Comparison of ENCODE assay signal across 13 cellular contexts in genomic region chr1:97186381-97186780, GRCh38.
A peak's percentile ranks its signal among the peaks of the same experiment; 100 is the strongest.
DNase-seq lines count a peak whose midpoint lies in the region; ATAC-seq, FAIRE-seq and TF ChIP-seq lines count a peak whose summit lies in the region.
"Had no signal": no experiment of that assay in that cellular context is flagged by ENCODE, and none has a peak within 500 bp of the region (broad histone marks: within the 10 kb centered on the region; RNA-seq: fewer than 3 reads in every experiment).

No MANE protein-coding gene starts in this region.

- peaks cover 9% of the 10 kb centered on the region for H3K36me3 Mint-ChIP-seq in activated CD8-positive, alpha-beta T cell treated with anti-CD3 and anti-CD28 coated beads for 36 hours (ENCODE audit: low read depth)
- H3K36me3 Mint-ChIP-seq in activated CD8-positive, alpha-beta T cell treated with anti-CD3 and anti-CD28 coated beads, Interleukin-2, amount 10 ng/mL, durations not matched to agents 7 days and 5 days (ENCODE audit: low read depth) = peaks cover 2% of the 10 kb centered on the region
- H3K36me3 Mint-ChIP-seq in progenitor cell of endocrine pancreas (ENCODE audit: insufficient read depth) = no peaks in the 10 kb centered on the region

- no peak overlapping the region for H3K4me3 ChIP-seq in Loucy (ENCODE audit: low read length, poor library complexity, severe bottlenecking)
- H3K4me3 ChIP-seq in bronchial epithelial cell (ENCODE audit: low read depth, low read length) = no peak overlapping the region
- H3K4me3 ChIP-seq: BLaER1, esophagus muscularis mucosa, left lung had no signal

- H4K20me1 ChIP-seq in Loucy (ENCODE audit: insufficient read depth, low read length, poor library complexity, severe bottlenecking) = no peaks in the 10 kb centered on the region
- H4K20me1 ChIP-seq: BLaER1 had no signal

- CTCF ChIA-PET in activated CD8-positive, alpha-beta T cell treated with anti-CD3 and anti-CD28 coated beads for 36 hours (lab: Charles Lee) = no interaction called here
- CTCF ChIA-PET in activated CD8-positive, alpha-beta T cell treated with anti-CD3 and anti-CD28 coated beads, Interleukin-2, amount 10 ng/mL, durations not matched to agents 7 days and 5 days (lab: Charles Lee) = interaction anchor here (1.7 kb wide), 1 partner anchor 12 kb away, joined by 7 read pairs; no protein-coding TSS in a partner anchor

- no peaks in the 10 kb centered on the region for H3K4me1 Mint-ChIP-seq in activated CD8-positive, alpha-beta T cell treated with anti-CD3 and anti-CD28 coated beads for 36 hours (ENCODE audit: low read depth)
- H3K4me1 Mint-ChIP-seq in activated CD8-positive, alpha-beta T cell treated with anti-CD3 and anti-CD28 coated beads, Interleukin-2, amount 10 ng/mL, durations not matched to agents 7 days and 5 days (ENCODE audit: low read depth) = no peaks in the 10 kb centered on the region
- H3K4me1 Mint-ChIP-seq in progenitor cell of endocrine pancreas (ENCODE audit: low read depth) = peaks cover 2% of the 10 kb centered on the region
- H3K4me1 Mint-ChIP-seq: activated naive CD8-positive, alpha-beta T cell treated with anti-CD3 and anti-CD28 coated beads, Interleukin-2, amount 50 U/mL, for 24 hours had no signal

- H3K9me2 ChIP-seq in Loucy (replicated peaks; ENCODE audit: low read depth, low read length) = no peaks in the 10 kb centered on the region

- H3K4me1 ChIP-seq in Loucy (ENCODE audit: insufficient read depth, low read length, poor library complexity, severe bottlenecking) = no peaks in the 10 kb centered on the region
- H3K4me1 ChIP-seq: BLaER1, esophagus muscularis mucosa, left lung had no signal

- H3K9ac ChIP-seq in Loucy (ENCODE audit: low read depth, low read length, poor library complexity, severe bottlenecking) = no peak overlapping the region
- H3K9ac ChIP-seq: BLaER1 had no signal

- no peak for TF ChIP-seq CTCF in activated CD8-positive, alpha-beta T cell treated with anti-CD3 and anti-CD28 coated beads for 36 hours (IDR thresholded peaks at IDR 0.05)
- TF ChIP-seq CTCF in Loucy (conservative IDR thresholded peaks at IDR 0.05; ENCODE audit: low read length) (peak; percentile 53), bronchial epithelial cell (IDR thresholded peaks at IDR 0.05; ENCODE audit: insufficient read depth, low read length, severe bottlenecking) (no peak), progenitor cell of endocrine pancreas (IDR thresholded peaks at IDR 0.05; ENCODE audit: unreplicated experiment) (peak; percentile 7)

- H3K9me3 ChIP-seq in Loucy (ENCODE audit: insufficient read depth, low read depth, low read length) = no peaks in the 10 kb centered on the region
- H3K9me3 ChIP-seq: BLaER1, esophagus muscularis mucosa, left lung had no signal

- POLR2A ChIA-PET in activated CD8-positive, alpha-beta T cell treated with anti-CD3 and anti-CD28 coated beads for 36 hours (lab: Charles Lee) = no interaction called here
- POLR2A ChIA-PET in activated CD8-positive, alpha-beta T cell treated with anti-CD3 and anti-CD28 coated beads, Interleukin-2, amount 10 ng/mL, durations not matched to agents 7 days and 5 days (lab: Charles Lee) = no interaction called here

- no peaks in the 10 kb centered on the region for H3K9me3 Mint-ChIP-seq in activated CD8-positive, alpha-beta T cell treated with anti-CD3 and anti-CD28 coated beads for 36 hours
- no peaks in the 10 kb centered on the region for H3K9me3 Mint-ChIP-seq in activated CD8-positive, alpha-beta T cell treated with anti-CD3 and anti-CD28 coated beads, Interleukin-2, amount 10 ng/mL, durations not matched to agents 7 days and 5 days (ENCODE audit: insufficient read depth)
- peaks cover 18% of the 10 kb centered on the region for H3K9me3 Mint-ChIP-seq in progenitor cell of endocrine pancreas (ENCODE audit: low read depth)
- H3K9me3 Mint-ChIP-seq: activated naive CD8-positive, alpha-beta T cell treated with anti-CD3 and anti-CD28 coated beads, Interleukin-2, amount 50 U/mL, for 24 hours had no signal

- no peaks in the 10 kb centered on the region for H3F3A ChIP-seq in Loucy (ENCODE audit: low read depth)

- no peaks in the 10 kb centered on the region for H3K79me2 ChIP-seq in Loucy (ENCODE audit: insufficient read depth, low read length)

- no peak overlapping the region for H3K4me3 Mint-ChIP-seq in activated CD8-positive, alpha-beta T cell treated with anti-CD3 and anti-CD28 coated beads for 36 hours
- H3K4me3 Mint-ChIP-seq in activated CD8-positive, alpha-beta T cell treated with anti-CD3 and anti-CD28 coated beads, Interleukin-2, amount 10 ng/mL, durations not matched to agents 7 days and 5 days = no peak overlapping the region
- H3K4me3 Mint-ChIP-seq in progenitor cell of endocrine pancreas (ENCODE audit: low read depth) = no peak overlapping the region
- H3K4me3 Mint-ChIP-seq: activated naive CD8-positive, alpha-beta T cell treated with anti-CD3 and anti-CD28 coated beads, Interleukin-2, amount 50 U/mL, for 24 hours had no signal

- H3K4me2 ChIP-seq in Loucy (ENCODE audit: low read depth, low read length, poor library complexity, severe bottlenecking) = no peak overlapping the region
- H3K4me2 ChIP-seq: BLaER1 had no signal

- no peak for ATAC-seq in activated CD8-positive, alpha-beta T cell treated with anti-CD3 and anti-CD28 coated beads for 36 hours
- no peak for ATAC-seq in activated CD8-positive, alpha-beta T cell treated with anti-CD3 and anti-CD28 coated beads, Interleukin-2, amount 10 ng/mL, durations not matched to agents 7 days and 5 days
- ATAC-seq: activated naive CD8-positive, alpha-beta T cell treated with anti-CD3 and anti-CD28 coated beads, Interleukin-2, amount 50 U/mL, for 24 hours; left lung had no signal

- no peak for FAIRE-seq in bronchial epithelial cell (lab: Jason Lieb, UNC)

- H3K27me3 Mint-ChIP-seq in activated CD8-positive, alpha-beta T cell treated with anti-CD3 and anti-CD28 coated beads for 36 hours = no peaks in the 10 kb centered on the region
- no peaks in the 10 kb centered on the region for H3K27me3 Mint-ChIP-seq in activated CD8-positive, alpha-beta T cell treated with anti-CD3 and anti-CD28 coated beads, Interleukin-2, amount 10 ng/mL, durations not matched to agents 7 days and 5 days (ENCODE audit: low read depth)
- no peaks in the 10 kb centered on the region for H3K27me3 Mint-ChIP-seq in progenitor cell of endocrine pancreas
- H3K27me3 Mint-ChIP-seq: activated naive CD8-positive, alpha-beta T cell treated with anti-CD3 and anti-CD28 coated beads, Interleukin-2, amount 50 U/mL, for 24 hours had no signal

- H3K36me3 ChIP-seq in Loucy (ENCODE audit: insufficient read depth, low read length) (no peaks in the 10 kb centered on the region), bronchial epithelial cell (ENCODE audit: control insufficient read depth, insufficient read depth, low read length) (no peaks in the 10 kb centered on the region)
- H3K36me3 ChIP-seq: BLaER1, esophagus muscularis mucosa had no signal

- no peak overlapping the region for H3K27ac Mint-ChIP-seq in activated CD8-positive, alpha-beta T cell treated with anti-CD3 and anti-CD28 coated beads for 36 hours
- no peak overlapping the region for H3K27ac Mint-ChIP-seq in activated CD8-positive, alpha-beta T cell treated with anti-CD3 and anti-CD28 coated beads, Interleukin-2, amount 10 ng/mL, durations not matched to agents 7 days and 5 days
- no peak overlapping the region for H3K27ac Mint-ChIP-seq in progenitor cell of endocrine pancreas
- H3K27ac Mint-ChIP-seq: activated naive CD8-positive, alpha-beta T cell treated with anti-CD3 and anti-CD28 coated beads, Interleukin-2, amount 50 U/mL, for 24 hours had no signal

- peak; percentile 20 for DNase-seq in activated CD8-positive, alpha-beta T cell treated with anti-CD3 and anti-CD28 coated beads for 36 hours
- DNase-seq in activated CD8-positive, alpha-beta T cell treated with anti-CD3 and anti-CD28 coated beads, Interleukin-2, amount 10 ng/mL, durations not matched to agents 7 days and 5 days = no peak
- peak; percentile 6 for DNase-seq in bronchial epithelial cell (ENCODE audit: low read depth)
- no peak for DNase-seq in progenitor cell of endocrine pancreas (ENCODE audit: low spot score, unreplicated experiment)
- DNase-seq in cerebellar nuclear complex (lab: John Stamatoyannopoulos, UW) = no peak
- no peak for DNase-seq in NK-92 treated with Interleukin-12 subunit alpha and Interleukin-12 subunit beta, amount 100 ng/mL, for 24 hours (lab: John Stamatoyannopoulos, UW)
- DNase-seq in NCI-H1930 (lab: John Stamatoyannopoulos, UW) = no peak
- DNase-seq: activated naive CD8-positive, alpha-beta T cell treated with anti-CD3 and anti-CD28 coated beads, Interleukin-2, amount 50 U/mL, for 24 hours; left lung; NCI-H1417 treated with DMSO at 0.1 percent for 48 hours had no signal

- no peak overlapping the region for H2AFZ ChIP-seq in Loucy (ENCODE audit: low read length)

- no peaks in the 10 kb centered on the region for H3K27me3 ChIP-seq in Loucy (ENCODE audit: insufficient read depth, low read length, poor library complexity, severe bottlenecking)
- no peaks in the 10 kb centered on the region for H3K27me3 ChIP-seq in bronchial epithelial cell (ENCODE audit: control insufficient read depth, insufficient read depth, low read length)
- H3K27me3 ChIP-seq: BLaER1, esophagus muscularis mucosa, left lung had no signal

- intact Hi-C loops in activated CD8-positive, alpha-beta T cell treated with anti-CD3 and anti-CD28 coated beads for 36 hours (cut with micrococcal nuclease) = no loop called here

Comparison
In these comparisons a context has a peak if more than half of its experiments do, and no peak if none do; other contexts are left out.
1. DNase-seq: peak in activated CD8-positive, alpha-beta T cell treated with anti-CD3 and anti-CD28 coated beads for 36 hours (single experiment) and bronchial epithelial cell (single experiment); none in activated CD8-positive, alpha-beta T cell treated with anti-CD3 and anti-CD28 coated beads, Interleukin-2, amount 10 ng/mL, durations not matched to agents 7 days and 5 days (single experiment), progenitor cell of endocrine pancreas (single experiment), cerebellar nuclear complex (0 of 2), NK-92 treated with Interleukin-12 subunit alpha and Interleukin-12 subunit beta, amount 100 ng/mL, for 24 hours (single experiment) and NCI-H1930 (0 of 2).
2. CTCF ChIP-seq: peak in Loucy (single experiment) and progenitor cell of endocrine pancreas (single experiment); none in activated CD8-positive, alpha-beta T cell treated with anti-CD3 and anti-CD28 coated beads for 36 hours (single experiment) and bronchial epithelial cell (single experiment).